18 cellular contexts compared by ENCODE assay signal in the genomic region with DNA sequence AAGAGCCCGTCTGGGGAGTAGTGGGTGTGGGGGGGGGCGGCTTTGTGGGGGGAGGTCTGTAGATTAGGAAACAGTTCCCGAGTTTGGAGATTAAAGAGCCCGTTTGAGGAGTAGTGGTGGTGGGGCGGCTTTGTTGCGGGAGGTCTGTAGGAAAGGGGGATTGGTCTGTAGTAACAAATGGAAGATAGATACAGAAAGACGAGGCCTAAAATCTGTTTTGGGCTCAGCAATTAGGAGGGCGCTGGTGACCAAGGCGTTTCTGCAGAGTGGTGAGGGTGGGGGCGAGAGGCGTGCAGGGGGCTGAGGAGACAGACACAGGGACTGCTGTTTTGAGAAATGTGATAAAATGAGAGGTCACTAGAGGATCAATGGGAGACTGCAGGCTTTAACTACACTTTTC. TPM values are rescaled to one million over a fixed set of nuclear protein-coding genes. Genes with fewer than 3 reads are reported as not detected.
DNase-seq lines count a peak whose midpoint lies in the region; ATAC-seq and TF ChIP-seq lines count a peak whose summit lies in the region.
"Had no signal": no experiment of that assay in that cellular context is flagged by ENCODE, and none has a peak within 500 bp of the region (broad histone marks: within the 10 kb centered on the region; RNA-seq: fewer than 3 reads in every experiment).

No MANE protein-coding gene starts in this region.

- no peaks in the 10 kb centered on the region for H3K27me3 Mint-ChIP-seq in central memory CD8-positive, alpha-beta T cell
- H3K27me3 Mint-ChIP-seq in natural killer cell (ENCODE audit: low read depth in 2 of 2): peaks cover 0 to 3% of the 10 kb centered on the region in 2 donors
- H3K27me3 Mint-ChIP-seq: stimulated activated naive B cell treated with anti-CD40 and anti-IgM and Interleukin-4, amounts not matched to agents 10 μg/mL and 1 μg/mL and 100 μg/mL, for 72 hours had no signal

- ATAC-seq in Right ventricle myocardium inferior: no peak
- no peak for ATAC-seq in central memory CD8-positive, alpha-beta T cell (replicated peaks; ENCODE audit: extremely low read depth, poor library complexity, severe bottlenecking)
- ATAC-seq in natural killer cell: no peak
- no peak for ATAC-seq in GM18502 (IDR thresholded peaks at IDR 0.05; ENCODE audit: poor library complexity, unreplicated experiment)
- ATAC-seq in GM18907 (IDR thresholded peaks at IDR 0.05; ENCODE audit: unreplicated experiment): no peak
- ATAC-seq: stimulated activated naive B cell treated with anti-CD40 and anti-IgM and Interleukin-4, amounts not matched to agents 10 μg/mL and 1 μg/mL and 100 μg/mL, for 72 hours had no signal

- H3K4me1 Mint-ChIP-seq in central memory CD8-positive, alpha-beta T cell: peaks cover 18% of the 10 kb centered on the region
- peaks cover 11% of the 10 kb centered on the region in 2 donors for H3K4me1 Mint-ChIP-seq in natural killer cell

- H3K36me3 ChIP-seq in cardiac muscle cell (no peaks in the 10 kb centered on the region), urinary bladder (ENCODE audit: insufficient read depth) (no peaks in the 10 kb centered on the region)
- H3K36me3 ChIP-seq: tibial nerve had no signal

- no peaks in the 10 kb centered on the region for H3K9me3 Mint-ChIP-seq in central memory CD8-positive, alpha-beta T cell
- no peaks in the 10 kb centered on the region for H3K9me3 Mint-ChIP-seq in natural killer cell

- no peak for TF ChIP-seq CTCF in cardiac muscle cell (IDR thresholded peaks at IDR 0.05; ENCODE audit: low read depth, low read length)
- TF ChIP-seq CTCF in natural killer cell (IDR thresholded peaks at IDR 0.05): no peak

- H3K4me3 ChIP-seq in cardiac muscle cell (no peak overlapping the region), urinary bladder (ENCODE audit: low read depth, low read length) (no peak overlapping the region)
- H3K4me3 ChIP-seq: tibial nerve had no signal

- H3K27ac Mint-ChIP-seq in central memory CD8-positive, alpha-beta T cell (ENCODE audit: low read depth): peak overlapping the region; percentile 88
- H3K27ac Mint-ChIP-seq in natural killer cell: peak overlapping the region; percentile 10 to 92

- H3K9me3 ChIP-seq in cardiac muscle cell (ENCODE audit: low read depth): no peaks in the 10 kb centered on the region
- H3K9me3 ChIP-seq: tibial nerve had no signal

- 61% methylated on average over 11 of the region's 11 CpGs for WGBS in urinary bladder

- DNase-seq in cardiac muscle cell (ENCODE audit: low read depth in 1 of 2, low spot score in 1 of 2) (no peak), Right ventricle myocardium inferior (ENCODE audit: missing footprints) (no peak), natural killer cell (no peak), NCI-H1105 (lab: John Stamatoyannopoulos, UW) (no peak)
- no peak for DNase-seq in central memory CD8-positive, alpha-beta T cell (ENCODE audit: low spot score in 2 of 2)
- DNase-seq: ACHN; activated CD8-positive, alpha-beta memory T cell treated with anti-CD3 and anti-CD28 coated beads for 24 hours; DMS79; effector CD8-positive, alpha-beta T cell; NCI-H187 treated with DMSO at 0.1 percent for 48 hours; NCI-H226; stimulated activated CD4-positive, alpha-beta T cell treated with anti-CD3 and anti-CD28 coated beads, Interleukin-15, amount 100 ng/mL, for 24 hours; stimulated activated naive B cell treated with anti-CD40 and anti-IgM and Interleukin-4, amounts not matched to agents 10 μg/mL and 1 μg/mL and 100 μg/mL, for 72 hours; SW 1271 had no signal

- H3K27me3 ChIP-seq in cardiac muscle cell: no peaks in the 10 kb centered on the region
- H3K27me3 ChIP-seq: tibial nerve had no signal

- no peak overlapping the region for H3K4me3 Mint-ChIP-seq in central memory CD8-positive, alpha-beta T cell
- H3K4me3 Mint-ChIP-seq in natural killer cell: peak overlapping the region; percentile 84

- H3K4me1 ChIP-seq in cardiac muscle cell (ENCODE audit: low read depth) (peaks cover 14% of the 10 kb centered on the region), urinary bladder (ENCODE audit: insufficient read depth) (no peaks in the 10 kb centered on the region)

- intact Hi-C loops in Right ventricle myocardium inferior (cut with DNase I) (loop anchor here (5.0 kb wide), 2 partner anchors 70 to 120 kb away; a partner anchor contains a TSS), natural killer cell (cut with micrococcal nuclease) (loop anchor here (5.0 kb wide), 1 partner anchor 75 kb away; a partner anchor contains a TSS)

- peaks cover 10% of the 10 kb centered on the region for H3K36me3 Mint-ChIP-seq in central memory CD8-positive, alpha-beta T cell (ENCODE audit: insufficient read depth)
- no peaks in the 10 kb centered on the region for H3K36me3 Mint-ChIP-seq in natural killer cell

- H3K27ac ChIP-seq in cardiac muscle cell (peak overlapping the region; percentile 95), urinary bladder (ENCODE audit: low read depth) (peak overlapping the region; percentile 51)

RNA-seq across cellular contexts. Expression of a gene that starts 1.7 kb away (rescaled TPM):
- total RNA-seq in cardiac muscle cell: 24.8 and 35.8 TPM in 2 replicates
- polyA plus RNA-seq in cardiac muscle cell: 10.5 and 19.9 TPM in 2 replicates
- 7.4 TPM for total RNA-seq in Right ventricle myocardium inferior
- 10 to 100 TPM; 31.2 to 39.2 (median 31.4) TPM for total RNA-seq in natural killer cell
- 23.7 TPM for total RNA-seq in urinary bladder
- polyA plus RNA-seq in urinary bladder: 11.2 TPM
